In genomic region chr9:73166453-73166852, GRCh38 we compare ENCODE assay signal across 15 cellular contexts. TPM values are rescaled to one million over a fixed set of nuclear protein-coding genes. Genes with fewer than 3 reads are reported as not detected.
DNase-seq lines count a peak whose midpoint lies in the region; ATAC-seq and TF ChIP-seq lines count a peak whose summit lies in the region.
"Had no signal": no experiment of that assay in that cellular context is flagged by ENCODE, and none has a peak within 500 bp of the region (broad histone marks: within the 10 kb centered on the region; RNA-seq: fewer than 3 reads in every experiment).

No MANE protein-coding gene starts in this region.

- 96 to 100% methylated on average over 3 of the region's 3 CpGs for WGBS in GM23248 (ENCODE audit: low coverage in 1 of 2, low lambda C conversion rate in 2 of 2, missing lambda C conversion rate in 2 of 2), 2 experiments

- H3F3A ChIP-seq in GM23248 (ENCODE audit: insufficient read depth) = peaks cover 93% of the 10 kb centered on the region

- TF ChIP-seq CTCF in activated CD8-positive, alpha-beta T cell treated with anti-CD3 and anti-CD28 coated beads for 36 hours (IDR thresholded peaks at IDR 0.05) = no peak
- no peak for TF ChIP-seq CTCF in epithelial cell of esophagus (IDR thresholded peaks at IDR 0.05; ENCODE audit: insufficient read depth, low read depth, low read length, missing control alignments)

- POLR2A ChIA-PET in activated CD8-positive, alpha-beta T cell treated with anti-CD3 and anti-CD28 coated beads for 36 hours (lab: Charles Lee) = interaction anchor here (0.6 kb wide), 1 partner anchor 43 kb away, joined by 3 read pairs; no protein-coding TSS in a partner anchor

- H3K27me3 ChIP-seq in GM23248 (replicated peaks; ENCODE audit: insufficient read depth) = no peaks in the 10 kb centered on the region

- H3K9me3 Mint-ChIP-seq in activated CD8-positive, alpha-beta T cell treated with anti-CD3 and anti-CD28 coated beads for 36 hours = no peaks in the 10 kb centered on the region
- H3K9me3 Mint-ChIP-seq in stimulated activated effector memory CD8-positive, alpha-beta T cell treated with anti-CD3 and anti-CD28 coated beads, Interleukin-12 subunit alpha, Interleukin-12 subunit beta, amount 100 ng/mL, for 72 hours = no peaks in the 10 kb centered on the region
- H3K9me3 Mint-ChIP-seq: CD8-positive, alpha-beta T cell had no signal

- H3K4me3 Mint-ChIP-seq in activated CD8-positive, alpha-beta T cell treated with anti-CD3 and anti-CD28 coated beads for 36 hours = no peak overlapping the region
- no peak overlapping the region for H3K4me3 Mint-ChIP-seq in stimulated activated effector memory CD8-positive, alpha-beta T cell treated with anti-CD3 and anti-CD28 coated beads, Interleukin-12 subunit alpha, Interleukin-12 subunit beta, amount 100 ng/mL, for 72 hours
- H3K4me3 Mint-ChIP-seq: B cell; CD8-positive, alpha-beta T cell had no signal

- DNase-seq in GM23248 (no peak), epithelial cell of esophagus (ENCODE audit: low read depth) (peak; percentile 58), pons (ENCODE audit: low spot score) (no peak)
- no peak for DNase-seq in activated CD8-positive, alpha-beta T cell treated with anti-CD3 and anti-CD28 coated beads for 36 hours
- DNase-seq in stimulated activated effector memory CD8-positive, alpha-beta T cell treated with anti-CD3 and anti-CD28 coated beads, Interleukin-12 subunit alpha, Interleukin-12 subunit beta, amount 100 ng/mL, for 72 hours (ENCODE audit: low spot score in 2 of 2) = no peak
- DNase-seq: CD8-positive, alpha-beta T cell; Kasumi-1; NCI-H1105 treated with DMSO at 0.1 percent for 48 hours; NCI-H187; NCI-H446 treated with DMSO at 0.1 percent for 48 hours; NCI-H748 treated with DMSO at 0.1 percent for 48 hours; PC-9 had no signal

- H3K4me1 ChIP-seq in GM23248 (ENCODE audit: insufficient read depth) = no peaks in the 10 kb centered on the region

- H3K36me3 ChIP-seq in GM23248 (ENCODE audit: low read depth) = peaks cover 99% of the 10 kb centered on the region

- in situ Hi-C loops in GM23248 (cut with MboI) = no loop called here

- peaks cover 16% of the 10 kb centered on the region for H4K20me1 ChIP-seq in GM23248 (ENCODE audit: insufficient read depth)

- intact Hi-C loops in activated CD8-positive, alpha-beta T cell treated with anti-CD3 and anti-CD28 coated beads for 36 hours (cut with micrococcal nuclease) = no loop called here

- H3K27ac ChIP-seq in GM23248 = peak overlapping the region; percentile 6; the same call in 1 of the 2 replicates
- H3K27ac ChIP-seq: PC-9 had no signal

- H2AFZ ChIP-seq in GM23248 = no peak overlapping the region
- H2AFZ ChIP-seq: PC-9 had no signal

- no peak overlapping the region for H3K9ac ChIP-seq in GM23248

- H3K9me2 ChIP-seq in GM23248 (ENCODE audit: insufficient read depth) = no peaks in the 10 kb centered on the region

- H3K4me3 ChIP-seq in GM23248 (no peak overlapping the region), epithelial cell of esophagus (ENCODE audit: low read length) (no peak overlapping the region)
- H3K4me3 ChIP-seq: PC-9 had no signal

- peaks cover 28% of the 10 kb centered on the region for H3K4me1 Mint-ChIP-seq in activated CD8-positive, alpha-beta T cell treated with anti-CD3 and anti-CD28 coated beads for 36 hours (ENCODE audit: low read depth)
- H3K4me1 Mint-ChIP-seq in stimulated activated effector memory CD8-positive, alpha-beta T cell treated with anti-CD3 and anti-CD28 coated beads, Interleukin-12 subunit alpha, Interleukin-12 subunit beta, amount 100 ng/mL, for 72 hours = peaks cover 42% of the 10 kb centered on the region

- no peak for ATAC-seq in activated CD8-positive, alpha-beta T cell treated with anti-CD3 and anti-CD28 coated beads for 36 hours
- no peak for ATAC-seq in stimulated activated effector memory CD8-positive, alpha-beta T cell treated with anti-CD3 and anti-CD28 coated beads, Interleukin-12 subunit alpha, Interleukin-12 subunit beta, amount 100 ng/mL, for 72 hours
- ATAC-seq in GM21786 (IDR thresholded peaks at IDR 0.05; ENCODE audit: unreplicated experiment) = no peak
- ATAC-seq in GM18517 (IDR thresholded peaks at IDR 0.05; ENCODE audit: unreplicated experiment) = no peak
- ATAC-seq: CD8-positive, alpha-beta T cell had no signal

- peaks cover 51% of the 10 kb centered on the region for H3K79me2 ChIP-seq in GM23248 (ENCODE audit: insufficient read depth)

- CTCF ChIA-PET in activated CD8-positive, alpha-beta T cell treated with anti-CD3 and anti-CD28 coated beads for 36 hours (lab: Charles Lee) = interaction anchor here (1.1 to 1.3 kb wide), 2 partner anchors 18 to 59 kb away, joined by 3 read pairs; no protein-coding TSS in a partner anchor

- no peaks in the 10 kb centered on the region for H3K9me3 ChIP-seq in GM23248 (ENCODE audit: low read depth)

- H3K4me2 ChIP-seq in GM23248 (ENCODE audit: unreplicated experiment) = no peak overlapping the region
- H3K4me2 ChIP-seq: PC-9 had no signal

- no peaks in the 10 kb centered on the region for H3K27me3 Mint-ChIP-seq in activated CD8-positive, alpha-beta T cell treated with anti-CD3 and anti-CD28 coated beads for 36 hours
- H3K27me3 Mint-ChIP-seq: B cell had no signal

- H3K36me3 Mint-ChIP-seq in activated CD8-positive, alpha-beta T cell treated with anti-CD3 and anti-CD28 coated beads for 36 hours (ENCODE audit: low read depth) = peaks cover 28% of the 10 kb centered on the region
- H3K36me3 Mint-ChIP-seq in stimulated activated effector memory CD8-positive, alpha-beta T cell treated with anti-CD3 and anti-CD28 coated beads, Interleukin-12 subunit alpha, Interleukin-12 subunit beta, amount 100 ng/mL, for 72 hours = peaks cover 98% of the 10 kb centered on the region

- H3K27ac Mint-ChIP-seq in activated CD8-positive, alpha-beta T cell treated with anti-CD3 and anti-CD28 coated beads for 36 hours = peak overlapping the region; percentile 16
- H3K27ac Mint-ChIP-seq in stimulated activated effector memory CD8-positive, alpha-beta T cell treated with anti-CD3 and anti-CD28 coated beads, Interleukin-12 subunit alpha, Interleukin-12 subunit beta, amount 100 ng/mL, for 72 hours = peak overlapping the region; percentile 45
- H3K27ac Mint-ChIP-seq: B cell had no signal

RNA-seq across cellular contexts. Expression of gene ANXA1, which starts 14.8 kb away (rescaled TPM):
- total RNA-seq in GM23248 (2014; rRNA removed; shearing (Covaris generic)) = 986 and 1,002 TPM in 2 replicates
- polyA plus RNA-seq in GM23248 (2016; fragmentation: Nextera tagmentation; extraction: Ambion mirVana) = 1,010 and 1,013 TPM in 2 replicates
- 10 to 100 TPM; 33.5 to 36.5 TPM for total RNA-seq in activated CD8-positive, alpha-beta T cell treated with anti-CD3 and anti-CD28 coated beads for 36 hours

Comparison
In these comparisons a context has a peak if more than half of its experiments do, and no peak if none do; other contexts are left out.
1. RNA of gene ANXA1, which starts 14.8 kb away (total RNA-seq): 986 to 1,002 TPM in GM23248; 33.5 to 36.5 TPM in activated CD8-positive, alpha-beta T cell treated with anti-CD3 and anti-CD28 coated beads for 36 hours; every median in the first group is over 10 times any median in the second.